Comparison of ENCODE assay signal across 8 cellular contexts in genomic region chrX:106611682-106612402, GRCh38. TPM values are rescaled to one million over a fixed set of nuclear protein-coding genes. Genes with fewer than 3 reads are reported as not detected.
DNase-seq lines count a peak whose midpoint lies in the region; ATAC-seq and TF ChIP-seq lines count a peak whose summit lies in the region.

Gene RADX (plus strand): TSS chrX:106611978. CDS start chrX:106612081, 103 bp downstream.

- ATAC-seq in GM18867 (IDR thresholded peaks at IDR 0.05; ENCODE audit: unreplicated experiment): peak; percentile 96
- peak; percentile 97 for ATAC-seq in HG03064 (IDR thresholded peaks at IDR 0.05; ENCODE audit: low read depth, unreplicated experiment)

- DNase-seq in A673 (ENCODE audit: low spot score): peak; percentile 73
- DNase-seq in NCI-H524 (lab: John Stamatoyannopoulos, UW): peak; percentile 94 to 97
- peak; percentile 63 to 72 for DNase-seq in activated CD8-positive, alpha-beta memory T cell treated with anti-CD3 and anti-CD28 coated beads for 4 hours (ENCODE audit: low read depth in 2 of 2)
- peak; percentile 91 for DNase-seq in mesenteric fat pad (ENCODE audit: low spot score)
- DNase-seq in stimulated activated CD8-positive, alpha-beta memory T cell treated with anti-CD3 and anti-CD28 coated beads, Interleukin-12 subunit alpha, Interleukin-12 subunit beta, amount 100 ng/mL, for 4 hours (ENCODE audit: low read depth): peak; percentile 71

- H3K4me1 ChIP-seq in A673 (ENCODE audit: insufficient read depth, low read length, poor library complexity, severe bottlenecking) (no peaks in the 10 kb centered on the region), endocrine pancreas (ENCODE audit: control insufficient read depth, insufficient read depth, low read length) (peaks cover 11% of the 10 kb centered on the region)

- H3K9me3 ChIP-seq in A673 (ENCODE audit: low read depth, low read length, poor library complexity, severe bottlenecking) (no peaks in the 10 kb centered on the region), endocrine pancreas (ENCODE audit: control insufficient read depth, low read length) (no peaks in the 10 kb centered on the region)

- POLR2A ChIA-PET in A673 (lab: Charles Lee; ENCODE audit: low non-redundant PET): no interaction called here

- CTCF ChIA-PET in A673 (lab: Charles Lee): no interaction called here

- no peak within 1 kb of the TSS for H3K27ac ChIP-seq in A673 (ENCODE audit: low read depth, low read length, poor library complexity, severe bottlenecking)

- H3K36me3 ChIP-seq in A673 (ENCODE audit: insufficient read depth, low read length, poor library complexity, severe bottlenecking): no peaks in the 10 kb centered on the region
- H3K36me3 ChIP-seq in endocrine pancreas (ENCODE audit: control insufficient read depth, insufficient read depth, low read length): no peaks in the 10 kb centered on the region

- no TSS peak for BruUV-seq in A673 (replicated peaks; lab: Mats Ljungman, UMichigan)

- intact Hi-C loops in A673 (cut with micrococcal nuclease; ENCODE audit: unreplicated experiment): no loop called here

- H3K27me3 ChIP-seq in A673 (replicated peaks; ENCODE audit: insufficient read depth, low read depth, low read length, poor library complexity): peaks cover 37% of the 10 kb centered on the region
- H3K27me3 ChIP-seq in endocrine pancreas (ENCODE audit: control insufficient read depth, insufficient read depth, low read length): no peaks in the 10 kb centered on the region

- H3K4me3 ChIP-seq in A673 (ENCODE audit: low read depth, low read length, poor library complexity, severe bottlenecking) (peak within 1 kb of the TSS; percentile 31), endocrine pancreas (ENCODE audit: control insufficient read depth, insufficient read depth, low read length) (peak within 1 kb of the TSS; percentile 99)

- peak within 1 kb of the TSS; percentile 91 for H3K9ac ChIP-seq in endocrine pancreas (ENCODE audit: control insufficient read depth, insufficient read depth, low read length)

- no peak for TF ChIP-seq CTCF in A673 (conservative IDR thresholded peaks at IDR 0.05; ENCODE audit: low read depth, low read length)

RNA-seq across cellular contexts. Expression of gene RADX, which starts in this region (rescaled TPM):
- not detected in 2 replicates for total RNA-seq in A673 (2021)
- total RNA-seq in mesenteric fat pad: 0.42 TPM

Comparison
In these comparisons a context has a peak if more than half of its experiments do, and no peak if none do; other contexts are left out.
1. Peak in DNase-seq and H3K4me3 ChIP-seq in A673; RNA of the gene not detected or under 1 TPM.
2. Peak in DNase-seq in mesenteric fat pad; RNA of the gene not detected or under 1 TPM.